In genomic region chr4:80290665-80291064, GRCh38 we compare ENCODE assay signal across 1 cellular context.
TF ChIP-seq lines count a peak whose summit lies in the region.

No MANE protein-coding gene starts in this region.

TF ChIP-seq in HEK293, 187 proteins besides CTCF, POLR2A, EP300 and RAD21:
- TF ChIP-seq ZNF580 (tag by site-specific recombination; IDR thresholded peaks at IDR 0.05) (peak; percentile 25; the same call in 1 of the 2 replicates), ZNF146 (tag by site-specific recombination; IDR thresholded peaks at IDR 0.05) (peak; percentile 91)
